ENCODE assay signal across 8 cellular contexts in genomic region chr5:62354028-62354874, GRCh38. TPM values are rescaled to one million over a fixed set of nuclear protein-coding genes. Genes with fewer than 3 reads are reported as not detected.
DNase-seq lines count a peak whose midpoint lies in the region; ATAC-seq and TF ChIP-seq lines count a peak whose summit lies in the region.

No MANE protein-coding gene starts in this region.

- no peak overlapping the region for H4K91ac ChIP-seq in IMR-90 (ENCODE audit: insufficient read depth, low read depth, low read length)

- no peak overlapping the region for H3K14ac ChIP-seq in IMR-90 (replicated peaks; ENCODE audit: low read depth, low read length)

- H3K23ac ChIP-seq in IMR-90 (ENCODE audit: low read depth, low read length) = no peak overlapping the region

- H3K27me3 Mint-ChIP-seq in T-cell = no peaks in the 10 kb centered on the region

- TF ChIP-seq POLR2A in heart left ventricle (IDR thresholded peaks at IDR 0.05) (no peak), IMR-90 (IDR thresholded peaks at IDR 0.05; ENCODE audit: low read depth, low read length) (no peak)

- no peak overlapping the region for H3K4me3 Mint-ChIP-seq in T-cell

- in situ Hi-C loops in IMR-90 (cut with MboI; ENCODE audit: low sequenced_read_pairs) = loop anchor here (10.0 kb wide), 1 partner anchor 129 kb away; no protein-coding TSS in a partner anchor

- no peak overlapping the region for H3K18ac ChIP-seq in IMR-90 (ENCODE audit: low read depth, low read length)

- no peak overlapping the region for H3K4ac ChIP-seq in IMR-90 (ENCODE audit: low read depth, low read length)

- H3K9ac ChIP-seq in IMR-90 (ENCODE audit: low read depth, low read length) = no peak overlapping the region

- H3K4me3 ChIP-seq in heart left ventricle (no peak overlapping the region), right atrium auricular region (no peak overlapping the region), IMR-90 (ENCODE audit: insufficient read depth, low read depth, low read length) (no peak overlapping the region)

- peaks cover 0 to 93% (median 83%) of the 10 kb centered on the region in 9 donors for H3K36me3 ChIP-seq in heart left ventricle
- peaks cover 29% of the 10 kb centered on the region for H3K36me3 ChIP-seq in right atrium auricular region
- H3K36me3 ChIP-seq in IMR-90 (ENCODE audit: control insufficient read depth, insufficient read depth, low read length) = peaks cover 14% of the 10 kb centered on the region; the same call in 1 of the 2 replicates

- ATAC-seq in heart left ventricle (peak in 3 of 4 donors; percentile 49 to 64 (median 52)), GM21529 (IDR thresholded peaks at IDR 0.05; ENCODE audit: unreplicated experiment) (peak; percentile 94), IMR-90 (ENCODE audit: low read depth) (peak; percentile 82), T-cell (replicated peaks in 1 of 4) (peak; percentile 52 to 63 (median 58)), foreskin keratinocyte (peak; percentile 75), sciatic nerve (peak; percentile 70)

- TF ChIP-seq CTCF in heart left ventricle (IDR thresholded peaks at IDR 0.05) (peak; percentile 45 to 72 (median 66)), right atrium auricular region (IDR thresholded peaks at IDR 0.05) (peak in 1 of 2 donors; percentile 71), IMR-90 (conservative IDR thresholded peaks at IDR 0.05; ENCODE audit: low read depth, low read length) (peak; percentile 58), foreskin keratinocyte (conservative IDR thresholded peaks at IDR 0.05) (peak; percentile 71)

- H3K4me2 ChIP-seq in IMR-90 (ENCODE audit: low read depth, low read length) = no peak overlapping the region

- H4K5ac ChIP-seq in IMR-90 (ENCODE audit: low read depth, low read length) = no peak overlapping the region

- no peaks in the 10 kb centered on the region for H3K79me1 ChIP-seq in IMR-90 (ENCODE audit: low read depth in 1 of 2, low read length in 2 of 2)

- H3K4me1 Mint-ChIP-seq in T-cell = peaks cover 7 to 8% (median 7%) of the 10 kb centered on the region in 3 donors

- H2AK5ac ChIP-seq in IMR-90 (ENCODE audit: low read depth, low read length) = no peak overlapping the region

- no peaks in the 10 kb centered on the region for H3K9me3 ChIP-seq in heart left ventricle
- H3K9me3 ChIP-seq in right atrium auricular region = no peaks in the 10 kb centered on the region
- H3K9me3 ChIP-seq in IMR-90 (ENCODE audit: control insufficient read depth, insufficient read depth, low read length) = no peaks in the 10 kb centered on the region

- no peak overlapping the region for H3K56ac ChIP-seq in IMR-90 (ENCODE audit: extremely low read depth, insufficient read depth, low read length)

- no peak overlapping the region for H2BK120ac ChIP-seq in IMR-90 (ENCODE audit: low read depth, low read length)

- H3K27ac ChIP-seq in heart left ventricle (no peak overlapping the region), right atrium auricular region (no peak overlapping the region), IMR-90 (ENCODE audit: insufficient read depth, low read length) (no peak overlapping the region), foreskin keratinocyte (no peak overlapping the region)

- no peak for DNase-seq in heart left ventricle
- DNase-seq in right atrium auricular region (ENCODE audit: low spot score) = no peak
- DNase-seq in IMR-90 = peak; percentile 65
- peak in 9 of 34 experiments; percentile 15 to 42 (median 28) for DNase-seq in T-cell
- DNase-seq in foreskin keratinocyte = peak in 1 of 2 donors; percentile 17
- DNase-seq in sciatic nerve (ENCODE audit: low spot score) = no peak
- DNase-seq in DMS79 treated with DMSO at 0.1 percent for 48 hours (lab: John Stamatoyannopoulos, UW) = no peak

- no peaks in the 10 kb centered on the region for H4K20me1 ChIP-seq in IMR-90 (ENCODE audit: insufficient read depth, low read length)

- intact Hi-C loops in heart left ventricle (cut with DNase I) (loop anchor here in 6 of 10 donors (5.0 kb wide), 1 partner anchor 132 kb away; no protein-coding TSS in a partner anchor), IMR-90 (cut with micrococcal nuclease) (loop anchor here (1.0 kb wide), 2 partner anchors 47 to 130 kb away; no protein-coding TSS in a partner anchor), sciatic nerve (cut with DNase I) (no loop called here)

- no peak overlapping the region for H2BK15ac ChIP-seq in IMR-90 (ENCODE audit: low read depth, low read length)

- POLR2A ChIA-PET in IMR-90 (lab: Charles Lee; ENCODE audit: unreplicated experiment) = no interaction called here
- POLR2A ChIA-PET in T-cell (lab: Charles Lee) = no interaction called here

- H3K27ac Mint-ChIP-seq in T-cell = peak overlapping the region; percentile 6 to 55

- TF ChIP-seq RAD21 in IMR-90 (IDR thresholded peaks at IDR 0.05; ENCODE audit: low read length) = peak; percentile 56

- no peaks in the 10 kb centered on the region for H3K27me3 ChIP-seq in heart left ventricle
- no peaks in the 10 kb centered on the region for H3K27me3 ChIP-seq in right atrium auricular region
- H3K27me3 ChIP-seq in IMR-90 (ENCODE audit: control insufficient read depth, insufficient read depth, low read length) = no peaks in the 10 kb centered on the region
- no peaks in the 10 kb centered on the region for H3K27me3 ChIP-seq in foreskin keratinocyte

- H2AFZ ChIP-seq in IMR-90 (replicated peaks; ENCODE audit: low read length, poor library complexity) = no peak overlapping the region

- no peak overlapping the region for H2BK20ac ChIP-seq in IMR-90 (ENCODE audit: low read depth, low read length)

- no peak overlapping the region for H4K8ac ChIP-seq in IMR-90 (ENCODE audit: low read depth in 2 of 2, low read length in 2 of 2)

- H3K4me1 ChIP-seq in heart left ventricle = no peaks in the 10 kb centered on the region
- no peaks in the 10 kb centered on the region for H3K4me1 ChIP-seq in right atrium auricular region
- no peaks in the 10 kb centered on the region for H3K4me1 ChIP-seq in IMR-90 (ENCODE audit: control insufficient read depth, insufficient read depth, low read length)
- H3K4me1 ChIP-seq in foreskin keratinocyte = no peaks in the 10 kb centered on the region

- CTCF ChIA-PET in IMR-90 (lab: Yijun Ruan, JAX) = interaction anchor here (0.6 kb wide), 2 partner anchors 131 to 1232 kb away, joined by 3 to 4 read pairs; no protein-coding TSS in a partner anchor
- CTCF ChIA-PET in T-cell (lab: Charles Lee) = interaction anchor here (0.5 to 3.6 kb wide), 11 partner anchors 10 to 135 kb away, joined by 3 to 33 read pairs (median 4); no protein-coding TSS in a partner anchor

- H2BK5ac ChIP-seq in IMR-90 (ENCODE audit: low read depth, low read length, poor library complexity, severe bottlenecking) = no peak overlapping the region

- BruUV-seq in IMR-90 (replicated peaks; lab: Mats Ljungman, UMichigan) = no TSS peak

- no peaks in the 10 kb centered on the region for H3K9me3 Mint-ChIP-seq in T-cell

- H2AK9ac ChIP-seq in IMR-90 (replicated peaks; ENCODE audit: low read depth, low read length, poor library complexity) = no peak overlapping the region

- peaks cover 17% of the 10 kb centered on the region for H3K36me3 Mint-ChIP-seq in T-cell

- dilution Hi-C loops in IMR-90 (cut with HindIII; ENCODE audit: low sequenced_read_pairs, unreplicated experiment) = no loop called here

- H3K9me1 ChIP-seq in IMR-90 (ENCODE audit: insufficient read depth, low read length) = no peaks in the 10 kb centered on the region

TF ChIP-seq in IMR-90, 13 proteins besides CTCF, POLR2A, EP300 and RAD21 (continues in another document):
- TF ChIP-seq SMC3 (IDR thresholded peaks at IDR 0.05; ENCODE audit: low read depth, low read length) (peak; percentile 80), BHLHE40 (IDR thresholded peaks at IDR 0.05; ENCODE audit: low read depth, low read length) (no peak), CEBPB (IDR thresholded peaks at IDR 0.05; ENCODE audit: low read depth, low read length) (no peak), USF2 (IDR thresholded peaks at IDR 0.05; ENCODE audit: low read depth, low read length) (no peak), MAZ (IDR thresholded peaks at IDR 0.05; ENCODE audit: borderline replicate concordance, low read depth, low read length) (no peak)

RNA-seq across cellular contexts. Expression of gene KIF2A, which starts 48.2 kb away (rescaled TPM):
- total RNA-seq in heart left ventricle (10 to 100 TPM in 5 of 9 donors, 1 to 10 TPM in 4; 7.7 to 18.8 (median 14.3) TPM), right atrium auricular region (10 to 100 TPM; 10.3 to 16.3 TPM), IMR-90 (2012; rRNA removed) (37.3 and 80.8 TPM in 2 replicates), T-cell (100 to 1,000 TPM in 4 of 5 donors, 10 to 100 TPM in 1; 99.8 to 122 (median 107) TPM), foreskin keratinocyte (53.8 and 54.7 TPM in 2 replicates), sciatic nerve (54.4 TPM)
- polyA plus RNA-seq in heart left ventricle (10 to 100 TPM in 1 of 2 donors, 1 to 10 TPM in 1; 1.5 to 10.7 TPM), IMR-90 (2012; rRNA removed) (22.4 and 23.6 TPM in 2 replicates), foreskin keratinocyte (8.2 and 10.6 TPM in 2 replicates)
- polyA plus RNA-seq in IMR-90 (2012; cell fraction: cytosol; rRNA removed) = 1.9 and 3.3 TPM in 2 replicates
- 0.91 and 9.0 TPM in 2 replicates for polyA plus RNA-seq in IMR-90 (2012; cell fraction: nucleus; rRNA removed; ENCODE audit: low replicate concordance)

RNA-seq across cellular contexts. Expression of gene DIMT1, which starts 49.5 kb away (rescaled TPM):
- total RNA-seq in heart left ventricle (10 to 100 TPM; 16.5 to 23.3 (median 18.4) TPM), right atrium auricular region (10 to 100 TPM; 23.0 to 25.1 TPM), IMR-90 (2012; rRNA removed) (45.3 and 46.4 TPM in 2 replicates), T-cell (10 to 100 TPM; 18.5 to 27.5 (median 25.4) TPM), foreskin keratinocyte (42.3 and 43.1 TPM in 2 replicates), sciatic nerve (20.0 TPM)
- polyA plus RNA-seq in heart left ventricle (10 to 100 TPM in 1 of 2 donors, 1 to 10 TPM in 1; 9.0 to 24.1 TPM), IMR-90 (2012; rRNA removed) (22.3 and 27.5 TPM in 2 replicates), foreskin keratinocyte (30.1 and 35.2 TPM in 2 replicates)
- 9.4 and 12.3 TPM in 2 replicates for polyA plus RNA-seq in IMR-90 (2012; cell fraction: cytosol; rRNA removed)
- 7.8 and 18.5 TPM in 2 replicates for polyA plus RNA-seq in IMR-90 (2012; cell fraction: nucleus; rRNA removed; ENCODE audit: low replicate concordance)

RNA-seq across cellular contexts. Expression of gene IPO11, which starts 58.3 kb away (rescaled TPM):
- total RNA-seq in heart left ventricle (10 to 100 TPM; 25.1 to 40.4 (median 31.3) TPM), right atrium auricular region (10 to 100 TPM; 19.2 to 24.6 TPM), IMR-90 (2012; rRNA removed) (34.4 and 40.0 TPM in 2 replicates), T-cell (10 to 100 TPM; 17.4 to 25.7 (median 24.7) TPM), foreskin keratinocyte (35.4 and 41.0 TPM in 2 replicates), sciatic nerve (39.9 TPM)
- polyA plus RNA-seq in heart left ventricle (10 to 100 TPM in 1 of 2 donors, 1 to 10 TPM in 1; 8.2 to 20.5 TPM), IMR-90 (2012; rRNA removed) (8.3 and 12.6 TPM in 2 replicates), foreskin keratinocyte (17.9 and 22.7 TPM in 2 replicates)
- 3.0 and 5.3 TPM in 2 replicates for polyA plus RNA-seq in IMR-90 (2012; cell fraction: cytosol; rRNA removed)
- 2.8 and 9.2 TPM in 2 replicates for polyA plus RNA-seq in IMR-90 (2012; cell fraction: nucleus; rRNA removed; ENCODE audit: low replicate concordance)
